Comparison of ENCODE assay signal across 9 cellular contexts in the genomic region with DNA sequence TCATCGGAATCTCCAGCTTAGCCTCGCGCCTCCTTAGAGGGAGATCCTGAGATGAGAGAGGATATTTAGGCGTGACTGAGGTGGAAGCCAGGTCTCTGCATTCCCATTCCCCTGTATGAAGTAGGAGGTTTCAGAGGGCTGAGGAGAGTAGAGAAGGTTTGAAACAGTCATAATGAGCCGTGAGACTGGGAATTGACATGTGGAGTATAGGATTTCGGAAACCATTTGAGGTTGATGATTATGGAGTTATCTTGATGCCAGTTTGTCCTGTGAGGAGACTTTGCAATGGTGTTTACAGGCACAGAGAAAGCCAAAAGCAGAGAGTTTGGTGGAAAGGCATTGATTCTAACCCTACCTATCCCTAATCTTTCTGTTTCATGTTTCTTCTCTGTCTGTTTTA. TPM values are rescaled to one million over a fixed set of nuclear protein-coding genes. Genes with fewer than 3 reads are reported as not detected.
DNase-seq lines count a peak whose midpoint lies in the region; ATAC-seq and TF ChIP-seq lines count a peak whose summit lies in the region.
"Had no signal": no experiment of that assay in that cellular context is flagged by ENCODE, and none has a peak within 500 bp of the region (broad histone marks: within the 10 kb centered on the region; RNA-seq: fewer than 3 reads in every experiment).

No MANE protein-coding gene starts in this region.

- no peak overlapping the region for H2AFZ ChIP-seq in DND-41 (ENCODE audit: low read depth, low read length)

- no peaks in the 10 kb centered on the region for H4K20me1 ChIP-seq in DND-41 (ENCODE audit: insufficient read depth, low read length)

- H3K4me1 ChIP-seq in DND-41 (ENCODE audit: insufficient read depth, low read length) (peaks cover 29% of the 10 kb centered on the region), NT2/D1 (ENCODE audit: insufficient read depth, insufficient read length) (no peaks in the 10 kb centered on the region)

- H3K27ac ChIP-seq in DND-41 (ENCODE audit: low read length): no peak overlapping the region
- H3K27ac ChIP-seq: cardiac muscle cell had no signal

- peak overlapping the region; percentile 58 for H3K27ac Mint-ChIP-seq in osteocyte (ENCODE audit: unreplicated experiment)

- no peaks in the 10 kb centered on the region for H3K79me2 ChIP-seq in DND-41 (ENCODE audit: insufficient read depth, low read length)

- no peaks in the 10 kb centered on the region for H3K27me3 ChIP-seq in DND-41 (ENCODE audit: insufficient read depth, low read length, poor library complexity)
- H3K27me3 ChIP-seq in NT2/D1 (ENCODE audit: insufficient read depth, insufficient read length): peaks cover 3% of the 10 kb centered on the region

- peak overlapping the region; percentile 80 for H3K4me3 Mint-ChIP-seq in osteocyte (ENCODE audit: unreplicated experiment)

- H3K4me3 ChIP-seq in DND-41 (ENCODE audit: low read depth in 1 of 2, low read length in 2 of 2) (no peak overlapping the region), NT2/D1 (ENCODE audit: insufficient read length, low read depth) (peak overlapping the region; percentile 92), epithelial cell of esophagus (ENCODE audit: low read length) (no peak overlapping the region)

- no peak for ATAC-seq in DND-41 (ENCODE audit: insufficient read depth, low read depth)
- no peak for ATAC-seq in HG02970 (IDR thresholded peaks at IDR 0.05; ENCODE audit: low FRiP score, unreplicated experiment)
- no peak for ATAC-seq in HG03045 (IDR thresholded peaks at IDR 0.05; ENCODE audit: unreplicated experiment)
- no peak for ATAC-seq in HG03354 (IDR thresholded peaks at IDR 0.05; ENCODE audit: poor library complexity, severe bottlenecking, unreplicated experiment)

- H3K9me3 Mint-ChIP-seq in osteocyte (ENCODE audit: unreplicated experiment): no peaks in the 10 kb centered on the region

- H3K27me3 Mint-ChIP-seq in osteocyte (ENCODE audit: unreplicated experiment): no peaks in the 10 kb centered on the region

- no peak for TF ChIP-seq CTCF in DND-41 (IDR thresholded peaks at IDR 0.05; ENCODE audit: borderline replicate concordance, extremely low read depth, low read length, poor library complexity, severe bottlenecking)
- TF ChIP-seq CTCF in epithelial cell of esophagus (IDR thresholded peaks at IDR 0.05; ENCODE audit: insufficient read depth, low read depth, low read length, missing control alignments): no peak
- no peak for TF ChIP-seq CTCF in osteocyte (IDR thresholded peaks at IDR 0.05)

- no peaks in the 10 kb centered on the region for H3K36me3 Mint-ChIP-seq in osteocyte (ENCODE audit: unreplicated experiment)

- H3K4me1 Mint-ChIP-seq in osteocyte (ENCODE audit: unreplicated experiment): peaks cover 26% of the 10 kb centered on the region

- H3K36me3 ChIP-seq in DND-41 (ENCODE audit: insufficient read depth, low read length) (no peaks in the 10 kb centered on the region), NT2/D1 (ENCODE audit: insufficient read depth, insufficient read length, low read length) (peaks cover 30% of the 10 kb centered on the region)
- H3K36me3 ChIP-seq: cardiac muscle cell had no signal

- H3K9ac ChIP-seq in DND-41 (ENCODE audit: low read depth, low read length) (no peak overlapping the region), NT2/D1 (ENCODE audit: insufficient read length, low read depth) (peak overlapping the region; percentile 94)

- H3K4me2 ChIP-seq in DND-41 (ENCODE audit: insufficient read depth, low read length): peak overlapping the region; percentile 31; the same call in 1 of the 2 replicates

- DNase-seq in DND-41: no peak
- DNase-seq in NT2/D1 (ENCODE audit: low read depth, low spot score): no peak
- peak; percentile 4 for DNase-seq in epithelial cell of esophagus (ENCODE audit: low read depth)
- no peak for DNase-seq in osteocyte (ENCODE audit: extremely low spot score, unreplicated experiment)
- DNase-seq in NCI-H146 treated with DMSO at 0.1 percent for 48 hours (lab: John Stamatoyannopoulos, UW; ENCODE audit: unreplicated experiment): no peak

- H3K9me3 ChIP-seq in DND-41 (ENCODE audit: insufficient read depth, low read length, severe bottlenecking) (no peaks in the 10 kb centered on the region), NT2/D1 (ENCODE audit: insufficient read depth, low read length) (no peaks in the 10 kb centered on the region)

RNA-seq across cellular contexts. Expression of a gene that starts 2.0 kb away (rescaled TPM):
- total RNA-seq in osteocyte: 14.8 and 16.7 TPM in 2 replicates

RNA-seq across cellular contexts. Expression of a gene that starts 30.4 kb away (rescaled TPM):
- 6.1 and 8.8 TPM in 2 replicates for total RNA-seq in osteocyte
